1 cellular context compared by ENCODE assay signal in the genomic region with DNA sequence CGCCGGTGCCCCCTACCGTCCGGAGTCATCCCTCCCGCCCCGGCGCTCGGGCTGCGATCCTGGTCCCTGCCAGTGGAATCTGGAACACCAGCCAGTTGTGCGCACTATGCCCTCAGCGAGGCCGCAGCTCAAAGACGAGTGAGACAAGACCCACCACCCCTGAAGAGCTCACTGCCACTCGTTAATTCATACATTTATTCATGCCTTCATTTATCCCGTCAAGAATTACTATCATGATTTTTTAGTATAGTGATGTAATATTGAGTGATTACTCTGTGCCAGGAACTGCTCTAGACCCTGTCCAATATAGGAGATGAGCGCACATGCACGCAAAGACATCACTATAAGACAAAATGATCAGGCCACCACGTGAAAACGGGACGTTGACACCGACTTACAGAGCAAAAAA.
TF ChIP-seq lines count a peak whose summit lies in the region.

No MANE protein-coding gene starts in this region.

TF ChIP-seq in HepG2, 621 proteins besides CTCF, POLR2A, EP300 and RAD21 (continued from another document and continues in another):
- TF ChIP-seq, protein P1, sequence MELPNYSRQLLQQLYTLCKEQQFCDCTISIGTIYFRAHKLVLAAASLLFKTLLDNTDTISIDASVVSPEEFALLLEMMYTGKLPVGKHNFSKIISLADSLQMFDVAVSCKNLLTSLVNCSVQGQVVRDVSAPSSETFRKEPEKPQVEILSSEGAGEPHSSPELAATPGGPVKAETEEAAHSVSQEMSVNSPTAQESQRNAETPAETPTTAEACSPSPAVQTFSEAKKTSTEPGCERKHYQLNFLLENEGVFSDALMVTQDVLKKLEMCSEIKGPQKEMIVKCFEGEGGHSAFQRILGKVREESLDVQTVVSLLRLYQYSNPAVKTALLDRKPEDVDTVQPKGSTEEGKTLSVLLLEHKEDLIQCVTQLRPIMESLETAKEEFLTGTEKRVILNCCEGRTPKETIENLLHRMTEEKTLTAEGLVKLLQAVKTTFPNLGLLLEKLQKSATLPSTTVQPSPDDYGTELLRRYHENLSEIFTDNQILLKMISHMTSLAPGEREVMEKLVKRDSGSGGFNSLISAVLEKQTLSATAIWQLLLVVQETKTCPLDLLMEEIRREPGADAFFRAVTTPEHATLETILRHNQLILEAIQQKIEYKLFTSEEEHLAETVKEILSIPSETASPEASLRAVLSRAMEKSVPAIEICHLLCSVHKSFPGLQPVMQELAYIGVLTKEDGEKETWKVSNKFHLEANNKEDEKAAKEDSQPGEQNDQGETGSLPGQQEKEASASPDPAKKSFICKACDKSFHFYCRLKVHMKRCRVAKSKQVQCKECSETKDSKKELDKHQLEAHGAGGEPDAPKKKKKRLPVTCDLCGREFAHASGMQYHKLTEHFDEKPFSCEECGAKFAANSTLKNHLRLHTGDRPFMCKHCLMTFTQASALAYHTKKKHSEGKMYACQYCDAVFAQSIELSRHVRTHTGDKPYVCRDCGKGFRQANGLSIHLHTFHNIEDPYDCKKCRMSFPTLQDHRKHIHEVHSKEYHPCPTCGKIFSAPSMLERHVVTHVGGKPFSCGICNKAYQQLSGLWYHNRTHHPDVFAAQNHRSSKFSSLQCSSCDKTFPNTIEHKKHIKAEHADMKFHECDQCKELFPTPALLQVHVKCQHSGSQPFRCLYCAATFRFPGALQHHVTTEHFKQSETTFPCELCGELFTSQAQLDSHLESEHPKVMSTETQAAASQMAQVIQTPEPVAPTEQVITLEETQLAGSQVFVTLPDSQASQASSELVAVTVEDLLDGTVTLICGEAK (IDR thresholded peaks at IDR 0.05): no peak
- TF ChIP-seq, protein P1 (CRISPR knock-in tag; IDR thresholded peaks at IDR 0.05): no peak
- peak; percentile 53; the same call in 1 of the 2 replicates for TF ChIP-seq GATAD2A (CRISPR knock-in tag; IDR thresholded peaks at IDR 0.05)
- TF ChIP-seq, protein P2, sequence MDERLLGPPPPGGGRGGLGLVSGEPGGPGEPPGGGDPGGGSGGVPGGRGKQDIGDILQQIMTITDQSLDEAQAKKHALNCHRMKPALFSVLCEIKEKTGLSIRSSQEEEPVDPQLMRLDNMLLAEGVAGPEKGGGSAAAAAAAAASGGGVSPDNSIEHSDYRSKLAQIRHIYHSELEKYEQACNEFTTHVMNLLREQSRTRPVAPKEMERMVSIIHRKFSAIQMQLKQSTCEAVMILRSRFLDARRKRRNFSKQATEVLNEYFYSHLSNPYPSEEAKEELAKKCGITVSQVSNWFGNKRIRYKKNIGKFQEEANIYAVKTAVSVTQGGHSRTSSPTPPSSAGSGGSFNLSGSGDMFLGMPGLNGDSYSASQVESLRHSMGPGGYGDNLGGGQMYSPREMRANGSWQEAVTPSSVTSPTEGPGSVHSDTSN (CRISPR knock-in tag; IDR thresholded peaks at IDR 0.05): no peak
- TF ChIP-seq, protein P3, sequence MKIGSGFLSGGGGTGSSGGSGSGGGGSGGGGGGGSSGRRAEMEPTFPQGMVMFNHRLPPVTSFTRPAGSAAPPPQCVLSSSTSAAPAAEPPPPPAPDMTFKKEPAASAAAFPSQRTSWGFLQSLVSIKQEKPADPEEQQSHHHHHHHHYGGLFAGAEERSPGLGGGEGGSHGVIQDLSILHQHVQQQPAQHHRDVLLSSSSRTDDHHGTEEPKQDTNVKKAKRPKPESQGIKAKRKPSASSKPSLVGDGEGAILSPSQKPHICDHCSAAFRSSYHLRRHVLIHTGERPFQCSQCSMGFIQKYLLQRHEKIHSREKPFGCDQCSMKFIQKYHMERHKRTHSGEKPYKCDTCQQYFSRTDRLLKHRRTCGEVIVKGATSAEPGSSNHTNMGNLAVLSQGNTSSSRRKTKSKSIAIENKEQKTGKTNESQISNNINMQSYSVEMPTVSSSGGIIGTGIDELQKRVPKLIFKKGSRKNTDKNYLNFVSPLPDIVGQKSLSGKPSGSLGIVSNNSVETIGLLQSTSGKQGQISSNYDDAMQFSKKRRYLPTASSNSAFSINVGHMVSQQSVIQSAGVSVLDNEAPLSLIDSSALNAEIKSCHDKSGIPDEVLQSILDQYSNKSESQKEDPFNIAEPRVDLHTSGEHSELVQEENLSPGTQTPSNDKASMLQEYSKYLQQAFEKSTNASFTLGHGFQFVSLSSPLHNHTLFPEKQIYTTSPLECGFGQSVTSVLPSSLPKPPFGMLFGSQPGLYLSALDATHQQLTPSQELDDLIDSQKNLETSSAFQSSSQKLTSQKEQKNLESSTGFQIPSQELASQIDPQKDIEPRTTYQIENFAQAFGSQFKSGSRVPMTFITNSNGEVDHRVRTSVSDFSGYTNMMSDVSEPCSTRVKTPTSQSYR (CRISPR knock-in tag; IDR thresholded peaks at IDR 0.05; ENCODE audit: borderline replicate concordance): no peak
- TF ChIP-seq ZMYM2 (CRISPR knock-in tag; IDR thresholded peaks at IDR 0.05): no peak
- TF ChIP-seq ZNF160 (CRISPR knock-in tag; IDR thresholded peaks at IDR 0.05): no peak
- no peak for TF ChIP-seq ZNF724P (CRISPR knock-in tag; IDR thresholded peaks at IDR 0.05; ENCODE audit: borderline replicate concordance)
- no peak for TF ChIP-seq MIER3 (CRISPR knock-in tag; IDR thresholded peaks at IDR 0.05; ENCODE audit: borderline replicate concordance)
- TF ChIP-seq ZBTB1 (CRISPR knock-in tag; IDR thresholded peaks at IDR 0.05; ENCODE audit: borderline replicate concordance): no peak
- TF ChIP-seq ZNF496 (CRISPR knock-in tag; IDR thresholded peaks at IDR 0.05; ENCODE audit: insufficient replicate concordance): no peak
- TF ChIP-seq ZNF138 (CRISPR knock-in tag; IDR thresholded peaks at IDR 0.05; ENCODE audit: low read depth): no peak
- TF ChIP-seq TSC22D2 (CRISPR knock-in tag; IDR thresholded peaks at IDR 0.05; ENCODE audit: borderline replicate concordance): peak; percentile 29; the same call in 1 of the 2 replicates
- TF ChIP-seq, protein P4, sequence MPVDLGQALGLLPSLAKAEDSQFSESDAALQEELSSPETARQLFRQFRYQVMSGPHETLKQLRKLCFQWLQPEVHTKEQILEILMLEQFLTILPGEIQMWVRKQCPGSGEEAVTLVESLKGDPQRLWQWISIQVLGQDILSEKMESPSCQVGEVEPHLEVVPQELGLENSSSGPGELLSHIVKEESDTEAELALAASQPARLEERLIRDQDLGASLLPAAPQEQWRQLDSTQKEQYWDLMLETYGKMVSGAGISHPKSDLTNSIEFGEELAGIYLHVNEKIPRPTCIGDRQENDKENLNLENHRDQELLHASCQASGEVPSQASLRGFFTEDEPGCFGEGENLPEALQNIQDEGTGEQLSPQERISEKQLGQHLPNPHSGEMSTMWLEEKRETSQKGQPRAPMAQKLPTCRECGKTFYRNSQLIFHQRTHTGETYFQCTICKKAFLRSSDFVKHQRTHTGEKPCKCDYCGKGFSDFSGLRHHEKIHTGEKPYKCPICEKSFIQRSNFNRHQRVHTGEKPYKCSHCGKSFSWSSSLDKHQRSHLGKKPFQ (CRISPR knock-in tag; IDR thresholded peaks at IDR 0.05; ENCODE audit: insufficient replicate concordance): no peak
- TF ChIP-seq ZNF317 (CRISPR knock-in tag; IDR thresholded peaks at IDR 0.05): no peak
- TF ChIP-seq ZNF235 (CRISPR knock-in tag; IDR thresholded peaks at IDR 0.05; ENCODE audit: borderline replicate concordance): no peak
- TF ChIP-seq SMARCE1 (IDR thresholded peaks at IDR 0.05; ENCODE audit: borderline replicate concordance): no peak
- peak; percentile 39; the same call in 1 of the 2 replicates for TF ChIP-seq PHF20 (CRISPR knock-in tag; IDR thresholded peaks at IDR 0.05)
- no peak for TF ChIP-seq ESRRA (CRISPR knock-in tag; IDR thresholded peaks at IDR 0.05; ENCODE audit: low read depth)
- 0 out of 2 replicates have a peak, but pooled peaks have one; percentile 34 for TF ChIP-seq ETV5 (CRISPR knock-in tag; IDR thresholded peaks at IDR 0.05; ENCODE audit: borderline replicate concordance)
- TF ChIP-seq, protein P5, sequence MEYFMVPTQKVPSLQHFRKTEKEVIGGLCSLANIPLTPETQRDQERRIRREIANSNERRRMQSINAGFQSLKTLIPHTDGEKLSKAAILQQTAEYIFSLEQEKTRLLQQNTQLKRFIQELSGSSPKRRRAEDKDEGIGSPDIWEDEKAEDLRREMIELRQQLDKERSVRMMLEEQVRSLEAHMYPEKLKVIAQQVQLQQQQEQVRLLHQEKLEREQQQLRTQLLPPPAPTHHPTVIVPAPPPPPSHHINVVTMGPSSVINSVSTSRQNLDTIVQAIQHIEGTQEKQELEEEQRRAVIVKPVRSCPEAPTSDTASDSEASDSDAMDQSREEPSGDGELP (IDR thresholded peaks at IDR 0.05; ENCODE audit: borderline replicate concordance, low read depth): no peak
- no peak for TF ChIP-seq ZNF124 (CRISPR knock-in tag; IDR thresholded peaks at IDR 0.05)
- TF ChIP-seq SIN3B (IDR thresholded peaks at IDR 0.05; ENCODE audit: low read length): no peak
- no peak for TF ChIP-seq DNMT3B (CRISPR knock-in tag; conservative IDR thresholded peaks at IDR 0.05)
- TF ChIP-seq, protein P6, sequence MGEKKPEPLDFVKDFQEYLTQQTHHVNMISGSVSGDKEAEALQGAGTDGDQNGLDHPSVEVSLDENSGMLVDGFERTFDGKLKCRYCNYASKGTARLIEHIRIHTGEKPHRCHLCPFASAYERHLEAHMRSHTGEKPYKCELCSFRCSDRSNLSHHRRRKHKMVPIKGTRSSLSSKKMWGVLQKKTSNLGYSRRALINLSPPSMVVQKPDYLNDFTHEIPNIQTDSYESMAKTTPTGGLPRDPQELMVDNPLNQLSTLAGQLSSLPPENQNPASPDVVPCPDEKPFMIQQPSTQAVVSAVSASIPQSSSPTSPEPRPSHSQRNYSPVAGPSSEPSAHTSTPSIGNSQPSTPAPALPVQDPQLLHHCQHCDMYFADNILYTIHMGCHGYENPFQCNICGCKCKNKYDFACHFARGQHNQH (CRISPR knock-in tag; IDR thresholded peaks at IDR 0.05): no peak
- no peak for TF ChIP-seq ZNF468 (CRISPR knock-in tag; IDR thresholded peaks at IDR 0.05)
- TF ChIP-seq ZNF225 (CRISPR knock-in tag; IDR thresholded peaks at IDR 0.05): no peak
- TF ChIP-seq CENPT (CRISPR knock-in tag; IDR thresholded peaks at IDR 0.05; ENCODE audit: low read depth): no peak
- TF ChIP-seq, protein P7, sequence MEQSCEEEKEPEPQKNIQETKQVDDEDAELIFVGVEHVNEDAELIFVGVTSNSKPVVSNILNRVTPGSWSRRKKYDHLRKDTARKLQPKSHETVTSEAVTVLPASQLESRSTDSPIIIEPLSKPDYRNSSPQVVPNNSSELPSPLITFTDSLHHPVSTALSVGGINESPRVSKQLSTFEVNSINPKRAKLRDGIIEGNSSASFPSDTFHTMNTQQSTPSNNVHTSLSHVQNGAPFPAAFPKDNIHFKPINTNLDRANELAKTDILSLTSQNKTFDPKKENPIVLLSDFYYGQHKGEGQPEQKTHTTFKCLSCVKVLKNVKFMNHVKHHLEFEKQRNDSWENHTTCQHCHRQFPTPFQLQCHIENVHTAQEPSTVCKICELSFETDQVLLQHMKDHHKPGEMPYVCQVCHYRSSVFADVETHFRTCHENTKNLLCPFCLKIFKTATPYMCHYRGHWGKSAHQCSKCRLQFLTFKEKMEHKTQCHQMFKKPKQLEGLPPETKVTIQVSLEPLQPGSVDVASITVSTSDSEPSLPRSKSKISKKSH (CRISPR knock-in tag; IDR thresholded peaks at IDR 0.05; ENCODE audit: borderline replicate concordance): no peak
- TF ChIP-seq KLF13 (CRISPR knock-in tag; IDR thresholded peaks at IDR 0.05): no peak
- no peak for TF ChIP-seq LCORL (IDR thresholded peaks at IDR 0.05)
- 0 out of 2 replicates have a peak, but pooled peaks have one; percentile 3 for TF ChIP-seq LCORL (CRISPR knock-in tag; IDR thresholded peaks at IDR 0.05)
- TF ChIP-seq, protein P8, sequence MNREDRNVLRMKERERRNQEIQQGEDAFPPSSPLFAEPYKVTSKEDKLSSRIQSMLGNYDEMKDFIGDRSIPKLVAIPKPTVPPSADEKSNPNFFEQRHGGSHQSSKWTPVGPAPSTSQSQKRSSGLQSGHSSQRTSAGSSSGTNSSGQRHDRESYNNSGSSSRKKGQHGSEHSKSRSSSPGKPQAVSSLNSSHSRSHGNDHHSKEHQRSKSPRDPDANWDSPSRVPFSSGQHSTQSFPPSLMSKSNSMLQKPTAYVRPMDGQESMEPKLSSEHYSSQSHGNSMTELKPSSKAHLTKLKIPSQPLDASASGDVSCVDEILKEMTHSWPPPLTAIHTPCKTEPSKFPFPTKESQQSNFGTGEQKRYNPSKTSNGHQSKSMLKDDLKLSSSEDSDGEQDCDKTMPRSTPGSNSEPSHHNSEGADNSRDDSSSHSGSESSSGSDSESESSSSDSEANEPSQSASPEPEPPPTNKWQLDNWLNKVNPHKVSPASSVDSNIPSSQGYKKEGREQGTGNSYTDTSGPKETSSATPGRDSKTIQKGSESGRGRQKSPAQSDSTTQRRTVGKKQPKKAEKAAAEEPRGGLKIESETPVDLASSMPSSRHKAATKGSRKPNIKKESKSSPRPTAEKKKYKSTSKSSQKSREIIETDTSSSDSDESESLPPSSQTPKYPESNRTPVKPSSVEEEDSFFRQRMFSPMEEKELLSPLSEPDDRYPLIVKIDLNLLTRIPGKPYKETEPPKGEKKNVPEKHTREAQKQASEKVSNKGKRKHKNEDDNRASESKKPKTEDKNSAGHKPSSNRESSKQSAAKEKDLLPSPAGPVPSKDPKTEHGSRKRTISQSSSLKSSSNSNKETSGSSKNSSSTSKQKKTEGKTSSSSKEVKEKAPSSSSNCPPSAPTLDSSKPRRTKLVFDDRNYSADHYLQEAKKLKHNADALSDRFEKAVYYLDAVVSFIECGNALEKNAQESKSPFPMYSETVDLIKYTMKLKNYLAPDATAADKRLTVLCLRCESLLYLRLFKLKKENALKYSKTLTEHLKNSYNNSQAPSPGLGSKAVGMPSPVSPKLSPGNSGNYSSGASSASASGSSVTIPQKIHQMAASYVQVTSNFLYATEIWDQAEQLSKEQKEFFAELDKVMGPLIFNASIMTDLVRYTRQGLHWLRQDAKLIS (CRISPR knock-in tag; IDR thresholded peaks at IDR 0.05): no peak
